ENCODE assay signal across 8 cellular contexts in genomic region chr13:113862766-113863510, GRCh38. TPM values are rescaled to one million over a fixed set of nuclear protein-coding genes. Genes with fewer than 3 reads are reported as not detected.
DNase-seq lines count a peak whose midpoint lies in the region; ATAC-seq and TF ChIP-seq lines count a peak whose summit lies in the region.

No MANE protein-coding gene starts in this region.

- no TSS peak for BruUV-seq in Calu3 (replicated peaks; lab: Mats Ljungman, UMichigan)

- CTCF ChIA-PET in Calu3 (lab: Charles Lee), result no interaction called here

- peaks cover 14% of the 10 kb centered on the region for H3K9me3 Mint-ChIP-seq in activated T-helper 2 cell treated with anti-CD3 and anti-CD28 coated beads, Interferon-gamma antibody, Interleukin-2, Interleukin-4, amounts not matched to agents 10 μg/mL and 5 μg/mL and 100 μg/mL, durations not matched to agents 14 hours and 24 hours and 36 hours
- H3K9me3 Mint-ChIP-seq in Calu3 (ENCODE audit: low read depth, unreplicated experiment), result no peaks in the 10 kb centered on the region

- peak overlapping the region; percentile 57 for H2AFZ ChIP-seq in neuron (ENCODE audit: low read depth, low read length)

- peak; percentile 55 for DNase-seq in EH (ENCODE audit: low read depth)
- DNase-seq in activated T-helper 2 cell treated with anti-CD3 and anti-CD28 coated beads, Interferon-gamma antibody, Interleukin-2, Interleukin-4, amounts not matched to agents 10 μg/mL and 5 μg/mL and 100 μg/mL, durations not matched to agents 14 hours and 24 hours and 36 hours (ENCODE audit: low spot score), result no peak
- peak; percentile 47 for DNase-seq in germinal center (ENCODE audit: low spot score)
- no peak for DNase-seq in HT-29 (ENCODE audit: low spot score)
- DNase-seq in Calu3, result no peak

- no peaks in the 10 kb centered on the region for H3K36me3 Mint-ChIP-seq in activated T-helper 2 cell treated with anti-CD3 and anti-CD28 coated beads, Interferon-gamma antibody, Interleukin-2, Interleukin-4, amounts not matched to agents 10 μg/mL and 5 μg/mL and 100 μg/mL, durations not matched to agents 14 hours and 24 hours and 36 hours (ENCODE audit: low read depth)
- H3K36me3 Mint-ChIP-seq in Calu3 (ENCODE audit: insufficient read depth, unreplicated experiment), result no peaks in the 10 kb centered on the region

- H3K4me3 Mint-ChIP-seq in activated T-helper 2 cell treated with anti-CD3 and anti-CD28 coated beads, Interferon-gamma antibody, Interleukin-2, Interleukin-4, amounts not matched to agents 10 μg/mL and 5 μg/mL and 100 μg/mL, durations not matched to agents 14 hours and 24 hours and 36 hours (ENCODE audit: low read depth), result peak overlapping the region; percentile 70
- H3K4me3 Mint-ChIP-seq in Calu3 (ENCODE audit: low read depth, unreplicated experiment), result no peak overlapping the region

- H3K9me3 ChIP-seq in neuron (ENCODE audit: low read length), result no peaks in the 10 kb centered on the region

- H3K36me3 ChIP-seq in neuron (ENCODE audit: insufficient read depth, low read length), result no peaks in the 10 kb centered on the region

- H3K27ac Mint-ChIP-seq in activated T-helper 2 cell treated with anti-CD3 and anti-CD28 coated beads, Interferon-gamma antibody, Interleukin-2, Interleukin-4, amounts not matched to agents 10 μg/mL and 5 μg/mL and 100 μg/mL, durations not matched to agents 14 hours and 24 hours and 36 hours, result no peak overlapping the region
- no peak overlapping the region for H3K27ac Mint-ChIP-seq in Calu3 (ENCODE audit: unreplicated experiment)

- no peak for TF ChIP-seq CTCF in Calu3 (IDR thresholded peaks at IDR 0.05; ENCODE audit: unreplicated experiment)

- H3K4me1 Mint-ChIP-seq in activated T-helper 2 cell treated with anti-CD3 and anti-CD28 coated beads, Interferon-gamma antibody, Interleukin-2, Interleukin-4, amounts not matched to agents 10 μg/mL and 5 μg/mL and 100 μg/mL, durations not matched to agents 14 hours and 24 hours and 36 hours (ENCODE audit: low read depth), result peaks cover 4% of the 10 kb centered on the region
- H3K4me1 Mint-ChIP-seq in Calu3 (ENCODE audit: low read depth, unreplicated experiment), result no peaks in the 10 kb centered on the region

- intact Hi-C loops in activated T-helper 2 cell treated with anti-CD3 and anti-CD28 coated beads, Interferon-gamma antibody, Interleukin-2, Interleukin-4, amounts not matched to agents 10 μg/mL and 5 μg/mL and 100 μg/mL, durations not matched to agents 14 hours and 24 hours and 36 hours (cut with micrococcal nuclease), result no loop called here
- intact Hi-C loops in Calu3 (cut with micrococcal nuclease; ENCODE audit: unreplicated experiment), result no loop called here

- H3K27me3 Mint-ChIP-seq in activated T-helper 2 cell treated with anti-CD3 and anti-CD28 coated beads, Interferon-gamma antibody, Interleukin-2, Interleukin-4, amounts not matched to agents 10 μg/mL and 5 μg/mL and 100 μg/mL, durations not matched to agents 14 hours and 24 hours and 36 hours (ENCODE audit: low read depth), result peaks cover 40% of the 10 kb centered on the region
- peaks cover 5% of the 10 kb centered on the region for H3K27me3 Mint-ChIP-seq in Calu3 (ENCODE audit: unreplicated experiment)

- peak overlapping the region; percentile 58 for H3K4me3 ChIP-seq in neuron (ENCODE audit: low read length)

- H3K4me1 ChIP-seq in neuron (ENCODE audit: insufficient read depth, low read length), result peaks cover 16% of the 10 kb centered on the region

- H3K27me3 ChIP-seq in neuron (ENCODE audit: insufficient read depth, low read length), result no peaks in the 10 kb centered on the region

- ATAC-seq in HG03025 (IDR thresholded peaks at IDR 0.05; ENCODE audit: low FRiP score, unreplicated experiment), result peak; percentile 46
- no peak for ATAC-seq in HG03342 (IDR thresholded peaks at IDR 0.05; ENCODE audit: unreplicated experiment)

RNA-seq across cellular contexts. Expression of gene GAS6, which starts 0.9 kb away (rescaled TPM):
- total RNA-seq in activated T-helper 2 cell treated with anti-CD3 and anti-CD28 coated beads, Interferon-gamma antibody, Interleukin-2, Interleukin-4, amounts not matched to agents 10 μg/mL and 5 μg/mL and 100 μg/mL, durations not matched to agents 14 hours and 24 hours and 36 hours, result 0.14 and 0.32 TPM in 2 replicates
- total RNA-seq in HT-29 (2014; rRNA removed; shearing (Covaris generic)), result 1.3 and 1.4 TPM in 2 replicates
- total RNA-seq in Calu3 (2022), result 0.42 and 0.83 TPM in 2 replicates

Comparison
In these comparisons a context has a peak if more than half of its experiments do, and no peak if none do; other contexts are left out.
1. DNase-seq: peak in EH (single experiment) and germinal center (single experiment); none in activated T-helper 2 cell treated with anti-CD3 and anti-CD28 coated beads, Interferon-gamma antibody, Interleukin-2, Interleukin-4, amounts not matched to agents 10 μg/mL and 5 μg/mL and 100 μg/mL, durations not matched to agents 14 hours and 24 hours and 36 hours (single experiment), HT-29 (single experiment) and Calu3 (single experiment).